Comparison of ENCODE assay signal across 20 cellular contexts in genomic region chr1:42739753-42740700, GRCh38. TPM values are rescaled to one million over a fixed set of nuclear protein-coding genes. Genes with fewer than 3 reads are reported as not detected.
DNase-seq lines count a peak whose midpoint lies in the region; ATAC-seq and TF ChIP-seq lines count a peak whose summit lies in the region.
"Had no signal": no experiment of that assay in that cellular context is flagged by ENCODE, and none has a peak within 500 bp of the region (broad histone marks: within the 10 kb centered on the region; RNA-seq: fewer than 3 reads in every experiment).

CLDN19 (minus strand) TSS chr1:42740236; CDS start chr1:42740063, 173 bp downstream.

- H3K79me2 ChIP-seq in mesendoderm (ENCODE audit: control insufficient read depth, insufficient read depth, low read length) = no peaks in the 10 kb centered on the region

- TF ChIP-seq EP300 in Ishikawa (IDR thresholded peaks at IDR 0.05; ENCODE audit: borderline replicate concordance) = no peak

- intact Hi-C loops in A673 (cut with micrococcal nuclease; ENCODE audit: unreplicated experiment) = loop anchor here (10.0 kb wide), 1 partner anchor 395 kb away; no protein-coding TSS in a partner anchor

- H3K27me3 Mint-ChIP-seq in glutamatergic neuron (ENCODE audit: unreplicated experiment) = peaks cover 12% of the 10 kb centered on the region
- H3K27me3 Mint-ChIP-seq: CD4-positive, alpha-beta T cell had no signal

- peak within 1 kb of the TSS; percentile 13 for H3K18ac ChIP-seq in mesendoderm (ENCODE audit: low read length)

- WGBS in mesendoderm (ENCODE audit: extremely low coverage, insufficient coverage, low lambda C conversion rate) = no CpG with 5 or more reads among the region's 27 CpGs

- no peaks in the 10 kb centered on the region for H3K79me1 ChIP-seq in mesendoderm (ENCODE audit: low read length)

- POLR2A ChIA-PET in A673 (lab: Charles Lee; ENCODE audit: low non-redundant PET) = no interaction called here

- H3K4me1 ChIP-seq in A673 (ENCODE audit: insufficient read depth, low read length, poor library complexity, severe bottlenecking) (peaks cover 11% of the 10 kb centered on the region), mesendoderm (ENCODE audit: control insufficient read depth, low read depth, low read length) (peaks cover 4% of the 10 kb centered on the region)
- H3K4me1 ChIP-seq: pancreas had no signal

- no TSS peak for BruUV-seq in A673 (replicated peaks; lab: Mats Ljungman, UMichigan)

- peak within 1 kb of the TSS; percentile 2 for H3K4me2 ChIP-seq in mesendoderm (ENCODE audit: low read length)

- H3K36me3 Mint-ChIP-seq in glutamatergic neuron (ENCODE audit: unreplicated experiment) = no peaks in the 10 kb centered on the region

- no peak within 1 kb of the TSS for H2BK15ac ChIP-seq in mesendoderm (replicated peaks; ENCODE audit: low read depth)

- no peaks in the 10 kb centered on the region for H3K27me3 ChIP-seq in A673 (replicated peaks; ENCODE audit: insufficient read depth, low read depth, low read length, poor library complexity)
- no peaks in the 10 kb centered on the region for H3K27me3 ChIP-seq in mesendoderm (ENCODE audit: insufficient read depth, low read length, poor library complexity)
- H3K27me3 ChIP-seq: pancreas had no signal

- no peak within 1 kb of the TSS for H4K8ac ChIP-seq in mesendoderm (ENCODE audit: low read depth, low read length)

- H3K4ac ChIP-seq in mesendoderm (ENCODE audit: low read depth, low read length) = no peak within 1 kb of the TSS

- peak within 1 kb of the TSS; percentile 42 for H3K27ac ChIP-seq in A673 (ENCODE audit: low read depth, low read length, poor library complexity, severe bottlenecking)
- H3K27ac ChIP-seq in mesendoderm (ENCODE audit: low read depth, low read length) = no peak within 1 kb of the TSS
- H3K27ac ChIP-seq: pancreas had no signal

- no peaks in the 10 kb centered on the region for H3K9me3 ChIP-seq in A673 (ENCODE audit: low read depth, low read length, poor library complexity, severe bottlenecking)
- H3K9me3 ChIP-seq: pancreas had no signal

- H3K23ac ChIP-seq in mesendoderm (ENCODE audit: low read length) = peak within 1 kb of the TSS; percentile 48

- TF ChIP-seq CTCF in A673 (conservative IDR thresholded peaks at IDR 0.05; ENCODE audit: low read depth, low read length) (no peak), glutamatergic neuron (IDR thresholded peaks at IDR 0.05; ENCODE audit: partially characterized antibody, unreplicated experiment) (no peak)

- no peak for DNase-seq in A673 (ENCODE audit: low spot score)
- DNase-seq in glutamatergic neuron = peak; percentile 39
- peak; percentile 94 for DNase-seq in mesendoderm
- no peak for DNase-seq in NCI-H226
- DNase-seq in SHP77 treated with DMSO at 0.1 percent for 48 hours (lab: John Stamatoyannopoulos, UW) = no peak
- no peak for DNase-seq in NCI-H1048 (lab: John Stamatoyannopoulos, UW)
- DNase-seq: activated CD4-positive, alpha-beta T cell treated with anti-CD3 and anti-CD28 coated beads for 4 hours; activated CD8-positive, alpha-beta memory T cell treated with anti-CD3 and anti-CD28 coated beads, Interleukin-2, amount 50 U/mL, for 48 hours; activated naive CD4-positive, alpha-beta T cell treated with anti-CD3 and anti-CD28 coated beads for 36 hours; CD4-positive, alpha-beta T cell; midbrain; NCI-H774; pancreas; stimulated activated naive CD4-positive, alpha-beta T cell treated with Interleukin-2 at 50 U/mL for 16 hours had no signal

- H3K4me1 Mint-ChIP-seq in glutamatergic neuron (ENCODE audit: low read depth, unreplicated experiment) = peaks cover 8% of the 10 kb centered on the region

- H3K27ac Mint-ChIP-seq in glutamatergic neuron (ENCODE audit: unreplicated experiment) = no peak within 1 kb of the TSS
- H3K27ac Mint-ChIP-seq: activated naive CD4-positive, alpha-beta T cell treated with anti-CD3 and anti-CD28 coated beads for 36 hours; CD4-positive, alpha-beta T cell had no signal

- no peak within 1 kb of the TSS for H2BK120ac ChIP-seq in mesendoderm (ENCODE audit: low read depth, low read length)

- no peak within 1 kb of the TSS for H3K4me3 Mint-ChIP-seq in glutamatergic neuron (ENCODE audit: unreplicated experiment)
- H3K4me3 Mint-ChIP-seq: activated naive CD4-positive, alpha-beta T cell treated with anti-CD3 and anti-CD28 coated beads for 36 hours; CD4-positive, alpha-beta T cell had no signal

- H3K9ac ChIP-seq in mesendoderm (ENCODE audit: low read length) = peak within 1 kb of the TSS; percentile 44

- no peak for ATAC-seq in HG03342 (IDR thresholded peaks at IDR 0.05; ENCODE audit: unreplicated experiment)
- ATAC-seq: pancreas had no signal

- no peak within 1 kb of the TSS for H2AK5ac ChIP-seq in mesendoderm (ENCODE audit: low read length)

- H3K4me3 ChIP-seq in A673 (ENCODE audit: low read depth, low read length, poor library complexity, severe bottlenecking) (no peak within 1 kb of the TSS), mesendoderm (ENCODE audit: low read length) (no peak within 1 kb of the TSS)
- H3K4me3 ChIP-seq: pancreas had no signal

- H2BK5ac ChIP-seq in mesendoderm (ENCODE audit: low read length) = no peak within 1 kb of the TSS

- H4K5ac ChIP-seq in mesendoderm (ENCODE audit: low read length) = no peak within 1 kb of the TSS

- peaks cover 9% of the 10 kb centered on the region for H3K9me3 Mint-ChIP-seq in glutamatergic neuron (ENCODE audit: unreplicated experiment)
- H3K9me3 Mint-ChIP-seq: activated naive CD4-positive, alpha-beta T cell treated with anti-CD3 and anti-CD28 coated beads for 36 hours; CD4-positive, alpha-beta T cell had no signal

- CTCF ChIA-PET in A673 (lab: Charles Lee) = no interaction called here

- no peak for TF ChIP-seq RAD21 in Ishikawa (IDR thresholded peaks at IDR 0.05; ENCODE audit: low read depth)

- H3K56ac ChIP-seq in mesendoderm (ENCODE audit: low read length) = peak within 1 kb of the TSS; percentile 82

- H3K36me3 ChIP-seq in A673 (ENCODE audit: insufficient read depth, low read length, poor library complexity, severe bottlenecking) = no peaks in the 10 kb centered on the region
- H3K36me3 ChIP-seq in mesendoderm (ENCODE audit: control insufficient read depth, insufficient read depth, low read length) = no peaks in the 10 kb centered on the region
- H3K36me3 ChIP-seq: pancreas had no signal

TF ChIP-seq in Ishikawa, 13 proteins besides CTCF, POLR2A, EP300 and RAD21:
- TF ChIP-seq CREB1 (IDR thresholded peaks at IDR 0.05; ENCODE audit: low read depth) = no peak
- no peak for TF ChIP-seq TAF1 (IDR thresholded peaks at IDR 0.05; ENCODE audit: low read depth)
- TF ChIP-seq EGR1 (IDR thresholded peaks at IDR 0.05) = peak; percentile 43; the same call in 1 of the 2 replicates
- no peak for TF ChIP-seq TCF12 (IDR thresholded peaks at IDR 0.05; ENCODE audit: low read depth)

RNA-seq across cellular contexts. Expression of gene CLDN19, which starts in this region (rescaled TPM):
- not detected in 2 replicates for total RNA-seq in A673 (2021)
- not detected for total RNA-seq in glutamatergic neuron (ENCODE audit: unreplicated experiment)
- polyA plus RNA-seq in mesendoderm (2013, experiment 1 of 2) = 3.5 TPM
- 3.7 TPM for polyA plus RNA-seq in mesendoderm (2013, experiment 2 of 2)
- total RNA-seq: activated naive CD4-positive, alpha-beta T cell treated with anti-CD3 and anti-CD28 coated beads for 36 hours; CD4-positive, alpha-beta T cell; dermis microvascular lymphatic vessel endothelial cell; fibroblast of lung; pancreas; RPMI7951; T-helper 1 cell treated with Interleukin-12 subunit alpha and Interleukin-12 subunit beta and Interleukin-4 antibody, amounts not matched to agents 30 ng/mL and 1 ng/mL, for 36 hours had no signal
- polyA plus RNA-seq: fibroblast of lung had no signal

Comparison
In these comparisons a context has a peak if more than half of its experiments do, and no peak if none do; other contexts are left out.
1. Peak in DNase-seq in glutamatergic neuron; RNA of the gene not detected or under 1 TPM.